10 cellular contexts compared by ENCODE assay signal in genomic region chr13:23320926-23321533, GRCh38.
DNase-seq lines count a peak whose midpoint lies in the region; ATAC-seq and TF ChIP-seq lines count a peak whose summit lies in the region.
"Had no signal": no experiment of that assay in that cellular context is flagged by ENCODE, and none has a peak within 500 bp of the region (broad histone marks: within the 10 kb centered on the region; RNA-seq: fewer than 3 reads in every experiment).

No MANE protein-coding gene starts in this region.

- no peak overlapping the region for H3K27ac Mint-ChIP-seq in activated T-cell treated with anti-CD3 and anti-CD28 coated beads, Interleukin-2, amount 50 U/mL, for 72 hours

- H3K4me1 Mint-ChIP-seq in activated T-cell treated with anti-CD3 and anti-CD28 coated beads, Interleukin-2, amount 50 U/mL, for 72 hours (ENCODE audit: low read depth): peaks cover 24% of the 10 kb centered on the region

- no peaks in the 10 kb centered on the region for H3K9me3 Mint-ChIP-seq in activated T-cell treated with anti-CD3 and anti-CD28 coated beads, Interleukin-2, amount 50 U/mL, for 72 hours
- H3K9me3 Mint-ChIP-seq: neural crest cell had no signal

- peak overlapping the region; percentile 57 for H3K4me3 ChIP-seq in coronary artery
- peak overlapping the region in 3 of 4 donors; percentile 13 to 19 (median 16) for H3K4me3 ChIP-seq in stomach
- no peak overlapping the region for H3K4me3 ChIP-seq in testis

- H3K4me1 ChIP-seq in stomach (peaks cover 0 to 8% (median 3%) of the 10 kb centered on the region in 4 donors), testis (peaks cover 8% of the 10 kb centered on the region)

- TF ChIP-seq EP300 in stomach (IDR thresholded peaks at IDR 0.05): no peak

- 35 to 52% (median 45%) methylated on average over 4 of the region's 4 CpGs for WGBS in stomach, 5 donors
- WGBS in testis, 2 donors: 45 to 55% methylated on average over 4 of the region's 4 CpGs

- H3K27me3 Mint-ChIP-seq in activated T-cell treated with anti-CD3 and anti-CD28 coated beads, Interleukin-2, amount 50 U/mL, for 72 hours (ENCODE audit: low read depth): peaks cover 30% of the 10 kb centered on the region

- H3K36me3 Mint-ChIP-seq in activated T-cell treated with anti-CD3 and anti-CD28 coated beads, Interleukin-2, amount 50 U/mL, for 72 hours (ENCODE audit: insufficient read depth in 2 of 2): no peaks in the 10 kb centered on the region

- intact Hi-C loops in stomach (cut with DNase I; ENCODE audit: low total_unique reads) (no loop called here), sciatic nerve (cut with DNase I) (no loop called here), testis (cut with DNase I; ENCODE audit: low total_unique reads) (no loop called here)

- peak overlapping the region; percentile 69 to 85 for H3K27ac ChIP-seq in coronary artery
- peak overlapping the region in 3 of 5 donors; percentile 7 to 14 (median 10) for H3K27ac ChIP-seq in stomach
- H3K27ac ChIP-seq in testis: no peak overlapping the region

- DNase-seq in activated T-cell treated with anti-CD3 and anti-CD28 coated beads, Interleukin-2, amount 50 U/mL, for 72 hours: no peak
- no peak for DNase-seq in activated T-cell treated with anti-CD3 and anti-CD28 coated beads, Interleukin-2, amount 50 U/mL, for 1 hour
- DNase-seq in coronary artery (ENCODE audit: low spot score) (no peak), stomach (no peak), DMS53 treated with DMSO at 0.1 percent for 48 hours (lab: John Stamatoyannopoulos, UW; ENCODE audit: unreplicated experiment) (no peak), sciatic nerve (ENCODE audit: low spot score) (no peak), testis (no peak)
- DNase-seq: activated CD4-positive, alpha-beta T cell treated with anti-CD3 and anti-CD28 coated beads, Interleukin-2, amount 50 U/mL, for 4 hours had no signal

- H3K36me3 ChIP-seq in stomach (no peaks in the 10 kb centered on the region), testis (ENCODE audit: low read depth, missing control alignments) (no peaks in the 10 kb centered on the region)

- TF ChIP-seq CTCF in coronary artery (IDR thresholded peaks at IDR 0.05) (no peak), stomach (IDR thresholded peaks at IDR 0.05) (no peak), testis (IDR thresholded peaks at IDR 0.05) (peak in 1 of 3 experiments; percentile 10)

- peak; percentile 8 to 14 for ATAC-seq in activated T-cell treated with anti-CD3 and anti-CD28 coated beads, Interleukin-2, amount 50 U/mL, for 72 hours (replicated peaks in 1 of 2)
- ATAC-seq in HG03139 (IDR thresholded peaks at IDR 0.05; ENCODE audit: unreplicated experiment) (peak; percentile 29), sciatic nerve (no peak)

- H3K9me3 ChIP-seq in stomach (no peaks in the 10 kb centered on the region), testis (no peaks in the 10 kb centered on the region)

- H3K4me3 Mint-ChIP-seq in activated T-cell treated with anti-CD3 and anti-CD28 coated beads, Interleukin-2, amount 50 U/mL, for 72 hours: peak overlapping the region; percentile 36 to 73
- H3K4me3 Mint-ChIP-seq: neural crest cell had no signal

- TF ChIP-seq POLR2A in stomach (IDR thresholded peaks at IDR 0.05): no peak
- no peak for TF ChIP-seq POLR2A in testis (IDR thresholded peaks at IDR 0.05)

- H3K27me3 ChIP-seq in stomach: no peaks in the 10 kb centered on the region
- no peaks in the 10 kb centered on the region for H3K27me3 ChIP-seq in testis

Comparison
In these comparisons a context has a peak if more than half of its experiments do, and no peak if none do; other contexts are left out.
1. H3K27ac ChIP-seq: peak in coronary artery (2 of 2) and stomach (3 of 5); none in testis (0 of 2).
2. H3K4me3 ChIP-seq: peak in coronary artery (single experiment) and stomach (3 of 4); none in testis (0 of 2).